ENCODE assay signal across 20 cellular contexts in the genomic region with DNA sequence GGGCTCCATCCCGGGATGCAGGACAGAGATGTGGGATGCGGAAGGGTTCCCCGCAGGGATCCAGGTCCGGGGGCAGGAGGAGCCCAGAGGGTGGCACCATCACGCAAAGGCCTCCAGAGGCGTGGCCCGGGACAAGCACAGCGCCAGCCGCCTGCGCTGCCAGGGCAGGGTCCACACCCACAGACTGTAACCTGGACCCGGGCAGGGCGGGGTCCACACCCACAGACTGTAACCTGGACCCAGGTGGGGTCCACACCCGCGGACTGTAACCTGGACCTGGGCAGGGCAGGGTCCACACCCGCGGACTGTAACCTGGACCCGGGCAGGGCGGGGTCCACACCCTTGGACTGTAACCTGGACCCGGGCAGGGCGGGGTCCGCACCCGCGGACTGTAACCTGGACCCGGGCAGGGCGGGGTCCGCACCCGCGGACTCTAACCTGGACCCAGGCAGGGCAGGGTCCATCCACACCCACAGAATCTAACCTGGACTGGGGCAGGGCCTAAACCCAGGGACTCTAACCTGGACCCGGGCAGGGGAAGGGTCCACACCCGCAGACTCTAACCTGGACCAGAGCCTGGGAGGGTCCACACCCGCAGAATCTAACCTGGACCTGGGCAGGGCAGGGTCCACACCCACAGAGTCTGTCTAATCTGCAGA.
"Had no signal": no experiment of that assay in that cellular context is flagged by ENCODE, and none has a peak within 500 bp of the region (broad histone marks: within the 10 kb centered on the region; RNA-seq: fewer than 3 reads in every experiment).

No MANE protein-coding gene starts in this region.

- H3K4me1 ChIP-seq: body of pancreas, neural progenitor cell, right lobe of liver, tibial nerve had no signal

- H3K9me3 Mint-ChIP-seq: activated CD4-positive, alpha-beta memory T cell treated with anti-CD3 and anti-CD28 coated beads, Interleukin-2, amount 10 ng/mL, durations not matched to agents 7 days and 5 days; activated T-helper 17 cell treated with anti-CD3 and anti-CD28 coated beads, Interleukin-2, amount 50 U/mL, for 72 hours; immature natural killer cell; T-helper 2 cell treated with Interferon-gamma antibody and Interleukin-4, amounts not matched to agents 5 μg/mL and 100 μg/mL, for 36 hours had no signal

- H3K36me3 ChIP-seq: gastroesophageal sphincter, heart left ventricle, neural progenitor cell, right lobe of liver had no signal

- H3K27me3 ChIP-seq: body of pancreas, gastroesophageal sphincter, heart left ventricle, neural progenitor cell, right lobe of liver, tibial nerve had no signal

- FAIRE-seq: colon had no signal

- H3K4me1 Mint-ChIP-seq: activated CD4-positive, alpha-beta memory T cell treated with anti-CD3 and anti-CD28 coated beads, Interleukin-2, amount 10 ng/mL, durations not matched to agents 7 days and 5 days; activated T-helper 17 cell treated with anti-CD3 and anti-CD28 coated beads, Interleukin-2, amount 50 U/mL, for 72 hours; immature natural killer cell; mesothelial cell of epicardium; neural progenitor cell; WTC11 had no signal

- H3K27ac ChIP-seq: body of pancreas, neural progenitor cell, right lobe of liver, tibial nerve had no signal

- H3K27ac Mint-ChIP-seq: activated CD4-positive, alpha-beta memory T cell treated with anti-CD3 and anti-CD28 coated beads, Interleukin-2, amount 10 ng/mL, durations not matched to agents 7 days and 5 days; activated T-helper 17 cell treated with anti-CD3 and anti-CD28 coated beads, Interleukin-2, amount 50 U/mL, for 72 hours; immature natural killer cell; mesothelial cell of epicardium; neural progenitor cell; T-helper 2 cell treated with Interferon-gamma antibody and Interleukin-4, amounts not matched to agents 5 μg/mL and 100 μg/mL, for 36 hours; WTC11 had no signal

- H3K9ac ChIP-seq: neural progenitor cell, SK-N-SH had no signal

- DNase-seq: activated CD4-positive, alpha-beta memory T cell treated with anti-CD3 and anti-CD28 coated beads, Interleukin-2, amount 10 ng/mL, durations not matched to agents 7 days and 5 days; activated CD4-positive, alpha-beta T cell treated with anti-CD3 and anti-CD28 coated beads for 4 hours; activated naive CD4-positive, alpha-beta T cell treated with Interleukin-2 at 50 U/mL for 16 hours; activated T-cell treated with anti-CD3 and anti-CD28 coated beads, Interleukin-2, amount 50 U/mL, for 1 hour; body of pancreas; caudate nucleus; immature natural killer cell; right lobe of liver; SK-N-SH; stimulated activated naive CD4-positive, alpha-beta T cell; substantia nigra had no signal

- H2AFZ ChIP-seq: neural progenitor cell had no signal

- H3K4me3 Mint-ChIP-seq: activated CD4-positive, alpha-beta memory T cell treated with anti-CD3 and anti-CD28 coated beads, Interleukin-2, amount 10 ng/mL, durations not matched to agents 7 days and 5 days; activated T-helper 17 cell treated with anti-CD3 and anti-CD28 coated beads, Interleukin-2, amount 50 U/mL, for 72 hours; immature natural killer cell; mesothelial cell of epicardium; neural progenitor cell; T-helper 2 cell treated with Interferon-gamma antibody and Interleukin-4, amounts not matched to agents 5 μg/mL and 100 μg/mL, for 36 hours; WTC11 had no signal

- ATAC-seq: activated T-helper 17 cell treated with anti-CD3 and anti-CD28 coated beads, Interleukin-2, amount 50 U/mL, for 72 hours; body of pancreas; gastroesophageal sphincter; WTC11 had no signal

- H3K27me3 Mint-ChIP-seq: activated CD4-positive, alpha-beta memory T cell treated with anti-CD3 and anti-CD28 coated beads, Interleukin-2, amount 10 ng/mL, durations not matched to agents 7 days and 5 days; activated T-helper 17 cell treated with anti-CD3 and anti-CD28 coated beads, Interleukin-2, amount 50 U/mL, for 72 hours had no signal

- H3K4me2 ChIP-seq: neural progenitor cell, SK-N-SH had no signal

- H3K9me3 ChIP-seq: body of pancreas, gastroesophageal sphincter, heart left ventricle, right lobe of liver, SK-N-SH, tibial nerve had no signal

- H3K4me3 ChIP-seq: body of pancreas, gastroesophageal sphincter, heart left ventricle, neural progenitor cell, right lobe of liver, tibial nerve had no signal
